Comparison of ENCODE assay signal across 36 cellular contexts in genomic region chr6:137817219-137817618, GRCh38. TPM values are rescaled to one million over a fixed set of nuclear protein-coding genes. Genes with fewer than 3 reads are reported as not detected.
A peak's percentile ranks its signal among the peaks of the same experiment; 100 is the strongest.
DNase-seq lines count a peak whose midpoint lies in the region; ATAC-seq, FAIRE-seq and TF ChIP-seq lines count a peak whose summit lies in the region.
"Had no signal": no experiment of that assay in that cellular context is flagged by ENCODE, and none has a peak within 500 bp of the region (broad histone marks: within the 10 kb centered on the region; RNA-seq: fewer than 3 reads in every experiment).

No MANE protein-coding gene starts in this region.

- no peaks in the 10 kb centered on the region for H3K27me3 ChIP-seq in CD4-positive, alpha-beta memory T cell (ENCODE audit: insufficient read depth, low read length)
- no peaks in the 10 kb centered on the region for H3K27me3 ChIP-seq in tibial artery
- H3K27me3 ChIP-seq: SJSA1, testis, uterus had no signal

- H3K36me3 ChIP-seq in CD4-positive, alpha-beta memory T cell (ENCODE audit: insufficient read depth, low read length), result no peaks in the 10 kb centered on the region
- no peaks in the 10 kb centered on the region for H3K36me3 ChIP-seq in tibial artery
- H3K36me3 ChIP-seq: SJSA1, uterus had no signal

- no peak overlapping the region for H3K4me3 Mint-ChIP-seq in activated CD4-positive, alpha-beta memory T cell treated with anti-CD3 and anti-CD28 coated beads for 36 hours
- no peak overlapping the region for H3K4me3 Mint-ChIP-seq in activated CD4-positive, alpha-beta memory T cell treated with anti-CD3 and anti-CD28 coated beads, Interleukin-2, amount 10 ng/mL, durations not matched to agents 7 days and 5 days
- H3K4me3 Mint-ChIP-seq in CD4-positive, alpha-beta memory T cell, result no peak overlapping the region
- H3K4me3 Mint-ChIP-seq in activated naive CD8-positive, alpha-beta T cell treated with anti-CD3 and anti-CD28 coated beads for 36 hours, result no peak overlapping the region
- H3K4me3 Mint-ChIP-seq in natural killer cell (no peak overlapping the region), HFFc6 (no peak overlapping the region)
- H3K4me3 Mint-ChIP-seq: activated T-cell treated with anti-CD3 and anti-CD28 coated beads, Interleukin-2, amount 50 U/mL, for 4 hours; IgD-negative memory B cell; T-cell had no signal

- no peaks in the 10 kb centered on the region for H3K27me3 Mint-ChIP-seq in activated CD4-positive, alpha-beta memory T cell treated with anti-CD3 and anti-CD28 coated beads for 36 hours
- no peaks in the 10 kb centered on the region for H3K27me3 Mint-ChIP-seq in activated CD4-positive, alpha-beta memory T cell treated with anti-CD3 and anti-CD28 coated beads, Interleukin-2, amount 10 ng/mL, durations not matched to agents 7 days and 5 days
- no peaks in the 10 kb centered on the region for H3K27me3 Mint-ChIP-seq in CD4-positive, alpha-beta memory T cell
- H3K27me3 Mint-ChIP-seq in activated naive CD8-positive, alpha-beta T cell treated with anti-CD3 and anti-CD28 coated beads for 36 hours, result no peaks in the 10 kb centered on the region
- H3K27me3 Mint-ChIP-seq in natural killer cell (ENCODE audit: low read depth in 2 of 2) (no peaks in the 10 kb centered on the region), HFFc6 (ENCODE audit: insufficient read depth) (peaks cover 2% of the 10 kb centered on the region)
- H3K27me3 Mint-ChIP-seq: IgD-negative memory B cell, T-cell had no signal

- no peaks in the 10 kb centered on the region for H3K9me3 ChIP-seq in CD4-positive, alpha-beta memory T cell (ENCODE audit: control insufficient read depth in 1 of 2, low read length in 2 of 2)
- H3K9me3 ChIP-seq in tibial artery, result no peaks in the 10 kb centered on the region
- H3K9me3 ChIP-seq: A549, Caco-2, SJSA1, testis, uterus had no signal

- peaks cover 37% of the 10 kb centered on the region for H3K4me1 ChIP-seq in CD4-positive, alpha-beta memory T cell (ENCODE audit: insufficient read depth, low read length)
- H3K4me1 ChIP-seq in tibial artery, result no peaks in the 10 kb centered on the region
- H3K4me1 ChIP-seq: A549, Caco-2 had no signal

- FAIRE-seq in GM12892 (lab: Jason Lieb, UNC), result no peak
- FAIRE-seq: A549, H1, kidney, RCC 7860 had no signal

- no peak overlapping the region for H3K27ac ChIP-seq in CD4-positive, alpha-beta memory T cell (ENCODE audit: low read depth, low read length)
- no peak overlapping the region for H3K27ac ChIP-seq in tibial artery
- H3K27ac ChIP-seq: A549, epithelial cell of prostate, testis, uterus had no signal

- peak overlapping the region; percentile 3 for H3K27ac Mint-ChIP-seq in activated CD4-positive, alpha-beta memory T cell treated with anti-CD3 and anti-CD28 coated beads for 36 hours
- no peak overlapping the region for H3K27ac Mint-ChIP-seq in activated CD4-positive, alpha-beta memory T cell treated with anti-CD3 and anti-CD28 coated beads, Interleukin-2, amount 10 ng/mL, durations not matched to agents 7 days and 5 days
- H3K27ac Mint-ChIP-seq in CD4-positive, alpha-beta memory T cell, result peak overlapping the region in 6 of 7 donors; percentile 52 to 95 (median 91)
- peak overlapping the region; percentile 52 for H3K27ac Mint-ChIP-seq in activated naive CD8-positive, alpha-beta T cell treated with anti-CD3 and anti-CD28 coated beads for 36 hours
- H3K27ac Mint-ChIP-seq in natural killer cell (peak overlapping the region; percentile 87 to 99), HFFc6 (no peak overlapping the region)

- CTCF ChIA-PET in activated CD4-positive, alpha-beta memory T cell treated with anti-CD3 and anti-CD28 coated beads for 36 hours (lab: Charles Lee), result no interaction called here
- CTCF ChIA-PET in activated CD4-positive, alpha-beta memory T cell treated with anti-CD3 and anti-CD28 coated beads, Interleukin-2, amount 10 ng/mL, durations not matched to agents 7 days and 5 days (lab: Charles Lee), result no interaction called here
- CTCF ChIA-PET in CD4-positive, alpha-beta memory T cell (lab: Charles Lee; ENCODE audit: partially characterized antibody), result no interaction called here

- POLR2A ChIA-PET in activated CD4-positive, alpha-beta memory T cell treated with anti-CD3 and anti-CD28 coated beads for 36 hours (lab: Charles Lee), result no interaction called here
- POLR2A ChIA-PET in activated CD4-positive, alpha-beta memory T cell treated with anti-CD3 and anti-CD28 coated beads, Interleukin-2, amount 10 ng/mL, durations not matched to agents 7 days and 5 days (lab: Charles Lee), result no interaction called here
- POLR2A ChIA-PET in CD4-positive, alpha-beta memory T cell (lab: Charles Lee; ENCODE audit: partially characterized antibody), result interaction anchor here (3.2 kb wide), 1 partner anchor 50 kb away, joined by 14 read pairs; the partner anchor contains the start of gene TNFAIP3

- H3K36me3 Mint-ChIP-seq in activated CD4-positive, alpha-beta memory T cell treated with anti-CD3 and anti-CD28 coated beads for 36 hours, result no peaks in the 10 kb centered on the region
- H3K36me3 Mint-ChIP-seq in activated CD4-positive, alpha-beta memory T cell treated with anti-CD3 and anti-CD28 coated beads, Interleukin-2, amount 10 ng/mL, durations not matched to agents 7 days and 5 days (ENCODE audit: low read depth), result peaks cover 4% of the 10 kb centered on the region
- no peaks in the 10 kb centered on the region for H3K36me3 Mint-ChIP-seq in CD4-positive, alpha-beta memory T cell
- peaks cover 23% of the 10 kb centered on the region for H3K36me3 Mint-ChIP-seq in activated naive CD8-positive, alpha-beta T cell treated with anti-CD3 and anti-CD28 coated beads for 36 hours
- H3K36me3 Mint-ChIP-seq in natural killer cell (no peaks in the 10 kb centered on the region), HFFc6 (ENCODE audit: low read depth) (no peaks in the 10 kb centered on the region)
- H3K36me3 Mint-ChIP-seq: IgD-negative memory B cell, T-cell had no signal

- no peak overlapping the region for H3K4me3 ChIP-seq in CD4-positive, alpha-beta memory T cell (ENCODE audit: low read length in 2 of 2)
- H3K4me3 ChIP-seq in tibial artery, result no peak overlapping the region
- H3K4me3 ChIP-seq: A549, lung, SJSA1, testis, uterus had no signal

- peaks cover 73% of the 10 kb centered on the region for H3K4me1 Mint-ChIP-seq in activated CD4-positive, alpha-beta memory T cell treated with anti-CD3 and anti-CD28 coated beads for 36 hours (ENCODE audit: low read depth)
- peaks cover 55% of the 10 kb centered on the region for H3K4me1 Mint-ChIP-seq in activated CD4-positive, alpha-beta memory T cell treated with anti-CD3 and anti-CD28 coated beads, Interleukin-2, amount 10 ng/mL, durations not matched to agents 7 days and 5 days
- peaks cover 34 to 64% (median 42%) of the 10 kb centered on the region in 4 donors for H3K4me1 Mint-ChIP-seq in CD4-positive, alpha-beta memory T cell
- peaks cover 75% of the 10 kb centered on the region for H3K4me1 Mint-ChIP-seq in activated naive CD8-positive, alpha-beta T cell treated with anti-CD3 and anti-CD28 coated beads for 36 hours
- H3K4me1 Mint-ChIP-seq in natural killer cell, result peaks cover 54 to 57% of the 10 kb centered on the region in 2 donors
- no peaks in the 10 kb centered on the region; the same call in 1 of the 2 replicates for H3K4me1 Mint-ChIP-seq in HFFc6 (ENCODE audit: low read depth)

- no peak for TF ChIP-seq CTCF in natural killer cell (IDR thresholded peaks at IDR 0.05)
- TF ChIP-seq CTCF in HFFc6 (IDR thresholded peaks at IDR 0.05), result no peak
- TF ChIP-seq CTCF in tibial artery (IDR thresholded peaks at IDR 0.05), result no peak

- no peak for DNase-seq in activated CD4-positive, alpha-beta memory T cell treated with anti-CD3 and anti-CD28 coated beads for 36 hours
- DNase-seq in activated CD4-positive, alpha-beta memory T cell treated with anti-CD3 and anti-CD28 coated beads, Interleukin-2, amount 10 ng/mL, durations not matched to agents 7 days and 5 days, result no peak
- DNase-seq in CD4-positive, alpha-beta memory T cell, result no peak
- no peak for DNase-seq in activated naive CD8-positive, alpha-beta T cell treated with anti-CD3 and anti-CD28 coated beads for 36 hours
- no peak for DNase-seq in natural killer cell
- DNase-seq in GM12892 (ENCODE audit: insufficient read length), result no peak
- no peak for DNase-seq in HFFc6
- no peak for DNase-seq in tibial artery
- DNase-seq: activated naive CD4-positive, alpha-beta T cell treated with Interleukin-2 at 50 U/mL for 16 hours; activated T-cell treated with anti-CD3 and anti-CD28 coated beads, Interleukin-2, amount 50 U/mL, for 4 hours; AML-193; amniotic stem cell; Caco-2; DMS79; effector CD4-positive, alpha-beta T cell; GDM1; glutamatergic neuron; kidney; NCI-H1105 treated with DMSO at 0.1 percent for 48 hours; NCI-H2081 treated with DMSO at 0.1 percent for 48 hours; NCI-H774; posterior cingulate gyrus; stimulated activated CD4-positive, alpha-beta T cell treated with anti-CD3 and anti-CD28 coated beads, Interleukin-12 subunit alpha, Interleukin-12 subunit beta, amount 100 ng/mL, for 4 hours; stimulated activated CD4-positive, alpha-beta T cell treated with anti-CD3 and anti-CD28 coated beads, Interleukin-4, amount 100 ng/mL, for 1 hour; T-cell; testis; uterus had no signal

- TF ChIP-seq POLR2A in GM12892 (IDR thresholded peaks at IDR 0.05; ENCODE audit: low read depth, low read length), result no peak

- intact Hi-C loops in activated CD4-positive, alpha-beta memory T cell treated with anti-CD3 and anti-CD28 coated beads for 36 hours (cut with micrococcal nuclease), result no loop called here
- intact Hi-C loops in CD4-positive, alpha-beta memory T cell (cut with micrococcal nuclease), result no loop called here
- intact Hi-C loops in natural killer cell (cut with micrococcal nuclease), result no loop called here
- intact Hi-C loops in tibial artery (cut with DNase I; ENCODE audit: low total_unique reads), result no loop called here

- H3K9me3 Mint-ChIP-seq in activated CD4-positive, alpha-beta memory T cell treated with anti-CD3 and anti-CD28 coated beads for 36 hours, result no peaks in the 10 kb centered on the region
- no peaks in the 10 kb centered on the region for H3K9me3 Mint-ChIP-seq in activated CD4-positive, alpha-beta memory T cell treated with anti-CD3 and anti-CD28 coated beads, Interleukin-2, amount 10 ng/mL, durations not matched to agents 7 days and 5 days
- H3K9me3 Mint-ChIP-seq in CD4-positive, alpha-beta memory T cell, result no peaks in the 10 kb centered on the region
- peaks cover 8% of the 10 kb centered on the region for H3K9me3 Mint-ChIP-seq in activated naive CD8-positive, alpha-beta T cell treated with anti-CD3 and anti-CD28 coated beads for 36 hours
- no peaks in the 10 kb centered on the region for H3K9me3 Mint-ChIP-seq in natural killer cell
- no peaks in the 10 kb centered on the region for H3K9me3 Mint-ChIP-seq in HFFc6
- H3K9me3 Mint-ChIP-seq: activated T-cell treated with anti-CD3 and anti-CD28 coated beads, Interleukin-2, amount 50 U/mL, for 4 hours; IgD-negative memory B cell; T-cell had no signal

- ATAC-seq in natural killer cell, result no peak
- ATAC-seq: activated CD4-positive, CD25-positive, alpha-beta regulatory T cell treated with anti-CD3 and anti-CD28 coated beads, Interleukin-2, amount 50 U/mL, for 24 hours; activated T-cell treated with anti-CD3 and anti-CD28 coated beads, Interleukin-2, amount 50 U/mL, for 4 hours; sciatic nerve; T-cell had no signal

RNA-seq across cellular contexts. Expression of gene TNFAIP3, which starts 49.8 kb away (rescaled TPM):
- 100 to 1,000 TPM; 259 to 267 TPM for total RNA-seq in activated CD4-positive, alpha-beta memory T cell treated with anti-CD3 and anti-CD28 coated beads for 36 hours
- total RNA-seq in activated CD4-positive, alpha-beta memory T cell treated with anti-CD3 and anti-CD28 coated beads, Interleukin-2, amount 10 ng/mL, durations not matched to agents 7 days and 5 days, result 100 to 1,000 TPM; 143 to 144 TPM
- 100 to 1,000 TPM; 145 to 165 TPM for total RNA-seq in CD4-positive, alpha-beta memory T cell
- polyA plus RNA-seq in CD4-positive, alpha-beta memory T cell, result 100 to 1,000 TPM; 112 to 318 TPM
- 100 to 1,000 TPM; 214 to 222 TPM for total RNA-seq in activated naive CD8-positive, alpha-beta T cell treated with anti-CD3 and anti-CD28 coated beads for 36 hours
- 1,000 to 10,000 TPM; 1,163 to 1,298 (median 1,241) TPM for total RNA-seq in natural killer cell
- polyA plus RNA-seq in GM12892 (2012; ENCODE audit: missing spikeins), result 172 TPM
- total RNA-seq in HFFc6 (2021; fragmentation: NEBNext Ultra II Directional; extraction: Animal tissue kit (Norgen Biotek cat#: 25700)), result 10 to 100 TPM in 1 of 6 experiments, 1 to 10 TPM in 5; 4.5 to 17.2 (median 7.8) TPM

Comparison
In these comparisons a context has a peak if more than half of its experiments do, and no peak if none do; other contexts are left out.
1. H3K27ac Mint-ChIP-seq: peak in activated CD4-positive, alpha-beta memory T cell treated with anti-CD3 and anti-CD28 coated beads for 36 hours (single experiment), CD4-positive, alpha-beta memory T cell (6 of 7), activated naive CD8-positive, alpha-beta T cell treated with anti-CD3 and anti-CD28 coated beads for 36 hours (single experiment) and natural killer cell (2 of 2); none in activated CD4-positive, alpha-beta memory T cell treated with anti-CD3 and anti-CD28 coated beads, Interleukin-2, amount 10 ng/mL, durations not matched to agents 7 days and 5 days (single experiment) and HFFc6 (single experiment).
2. RNA of gene TNFAIP3, which starts 49.8 kb away (total RNA-seq): 1,163 to 1,298 TPM in natural killer cell, 259 to 267 TPM in activated CD4-positive, alpha-beta memory T cell treated with anti-CD3 and anti-CD28 coated beads for 36 hours, 214 to 222 TPM in activated naive CD8-positive, alpha-beta T cell treated with anti-CD3 and anti-CD28 coated beads for 36 hours, 145 to 165 TPM in CD4-positive, alpha-beta memory T cell and 143 to 144 TPM in activated CD4-positive, alpha-beta memory T cell treated with anti-CD3 and anti-CD28 coated beads, Interleukin-2, amount 10 ng/mL, durations not matched to agents 7 days and 5 days; 4.5 to 17.2 TPM in HFFc6; every median in the first group is over 4 times any median in the second.